ENCODE assay signal across 27 cellular contexts in the genomic region with DNA sequence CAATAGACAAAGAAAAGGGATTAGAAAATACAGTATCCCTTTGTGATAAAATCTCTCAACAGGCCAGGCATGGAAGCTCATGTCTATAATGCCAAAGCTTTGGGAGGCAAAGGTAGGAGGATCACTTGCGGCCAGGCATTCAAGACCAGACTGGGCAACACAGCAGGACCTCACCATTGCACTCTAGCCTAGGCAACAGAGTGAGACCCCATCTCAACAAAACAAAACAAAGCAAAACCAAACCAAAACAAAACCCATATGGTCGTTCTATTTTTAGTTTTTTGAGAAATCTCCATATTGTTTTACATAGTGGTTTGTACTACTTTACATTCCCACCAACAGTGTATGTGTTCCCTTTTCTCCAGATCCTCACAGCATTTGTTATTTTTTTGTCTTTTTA.
DNase-seq lines count a peak whose midpoint lies in the region; ATAC-seq and TF ChIP-seq lines count a peak whose summit lies in the region.
"Had no signal": no experiment of that assay in that cellular context is flagged by ENCODE, and none has a peak within 500 bp of the region (broad histone marks: within the 10 kb centered on the region; RNA-seq: fewer than 3 reads in every experiment).

No MANE protein-coding gene starts in this region.

- ATAC-seq in WTC11 (no peak), SK-N-SH treated with all-trans-retinoic acid at 6 μM for 48 hours (no peak)
- ATAC-seq: A549; CD8-positive, alpha-beta T cell had no signal

- no peak overlapping the region for H3K4me3 Mint-ChIP-seq in WTC11
- H3K4me3 Mint-ChIP-seq in activated T-cell treated with anti-CD3 and anti-CD28 coated beads, Interleukin-2, amount 50 U/mL, for 24 hours, result no peak overlapping the region
- H3K4me3 Mint-ChIP-seq: B cell; CD14-positive monocyte; CD4-positive, alpha-beta memory T cell; CD4-positive, alpha-beta T cell; CD4-positive, CD25-positive, alpha-beta regulatory T cell; CD8-positive, alpha-beta memory T cell; CD8-positive, alpha-beta T cell had no signal

- no peaks in the 10 kb centered on the region for H3K36me3 Mint-ChIP-seq in WTC11
- H3K36me3 Mint-ChIP-seq in activated T-cell treated with anti-CD3 and anti-CD28 coated beads, Interleukin-2, amount 50 U/mL, for 24 hours (ENCODE audit: low read depth), result no peaks in the 10 kb centered on the region
- H3K36me3 Mint-ChIP-seq: CD8-positive, alpha-beta T cell had no signal

- DNase-seq in WTC11 (ENCODE audit: low spot score) (no peak), brain pericyte (ENCODE audit: low read depth, low spot score) (peak; percentile 52)
- DNase-seq in activated T-cell treated with anti-CD3 and anti-CD28 coated beads, Interleukin-2, amount 50 U/mL, for 24 hours, result no peak
- DNase-seq: 8988T; ACHN; AML-193; BE2C; C1 segment of cervical spinal cord; Caco-2; Calu3; CD4-positive, alpha-beta memory T cell; CD4-positive, alpha-beta T cell; CD4-positive, CD25-positive, alpha-beta regulatory T cell; CD8-positive, alpha-beta memory T cell; CD8-positive, alpha-beta T cell; COR-L47; DMS 273 treated with DMSO at 0.1 percent for 48 hours; DMS153; DMS53; DMS79; DMS79 treated with DMSO at 0.1 percent for 48 hours; DND-41; EL had no signal

- CTCF ChIA-PET in WTC11 (lab: Charles Lee), result no interaction called here

- H3K4me1 Mint-ChIP-seq in WTC11, result peaks cover 18% of the 10 kb centered on the region
- H3K4me1 Mint-ChIP-seq in activated T-cell treated with anti-CD3 and anti-CD28 coated beads, Interleukin-2, amount 50 U/mL, for 24 hours (ENCODE audit: low read depth), result no peaks in the 10 kb centered on the region
- H3K4me1 Mint-ChIP-seq: B cell; CD4-positive, alpha-beta memory T cell; CD4-positive, CD25-positive, alpha-beta regulatory T cell; CD8-positive, alpha-beta memory T cell had no signal

- no peaks in the 10 kb centered on the region for H3K27me3 Mint-ChIP-seq in WTC11 (ENCODE audit: low read depth)
- no peaks in the 10 kb centered on the region for H3K27me3 Mint-ChIP-seq in activated T-cell treated with anti-CD3 and anti-CD28 coated beads, Interleukin-2, amount 50 U/mL, for 24 hours
- H3K27me3 Mint-ChIP-seq: B cell; CD4-positive, alpha-beta memory T cell; CD4-positive, alpha-beta T cell; CD4-positive, CD25-positive, alpha-beta regulatory T cell; CD8-positive, alpha-beta memory T cell had no signal

- POLR2A ChIA-PET in WTC11 (lab: Charles Lee), result no interaction called here

- no peak for TF ChIP-seq CTCF in WTC11 (IDR thresholded peaks at IDR 0.05)

- H3K27ac Mint-ChIP-seq in WTC11, result no peak overlapping the region
- no peak overlapping the region for H3K27ac Mint-ChIP-seq in activated T-cell treated with anti-CD3 and anti-CD28 coated beads, Interleukin-2, amount 50 U/mL, for 24 hours
- H3K27ac Mint-ChIP-seq: B cell; CD14-positive monocyte; CD4-positive, alpha-beta memory T cell; CD4-positive, alpha-beta T cell; CD4-positive, CD25-positive, alpha-beta regulatory T cell; CD8-positive, alpha-beta memory T cell; CD8-positive, alpha-beta T cell had no signal

- peaks cover 16% of the 10 kb centered on the region; the same call in 1 of the 2 replicates for H3K9me3 Mint-ChIP-seq in WTC11
- peaks cover 8% of the 10 kb centered on the region for H3K9me3 Mint-ChIP-seq in activated T-cell treated with anti-CD3 and anti-CD28 coated beads, Interleukin-2, amount 50 U/mL, for 24 hours

TF ChIP-seq in WTC11, 78 proteins besides CTCF, POLR2A, EP300 and RAD21:
- no peak for TF ChIP-seq NR2C2 (CRISPR knock-in tag; IDR thresholded peaks at IDR 0.05)
- peak; percentile 77 for TF ChIP-seq ZNF121 (CRISPR knock-in tag; IDR thresholded peaks at IDR 0.05)

TF ChIP-seq in SK-N-SH treated with all-trans-retinoic acid at 6 μM for 48 hours, 23 proteins besides CTCF, POLR2A, EP300 and RAD21:
- TF ChIP-seq ZNF565 (CRISPR knock-in tag; conservative IDR thresholded peaks at IDR 0.05; ENCODE audit: low read depth) (no peak), ZC3H10 (CRISPR knock-in tag; IDR thresholded peaks at IDR 0.05) (no peak), OSR1 (CRISPR knock-in tag; IDR thresholded peaks at IDR 0.05) (no peak), ZFP3 (CRISPR knock-in tag; IDR thresholded peaks at IDR 0.05) (no peak), ZFP30 (CRISPR knock-in tag; IDR thresholded peaks at IDR 0.05) (no peak)
- TF ChIP-seq, protein P1, sequence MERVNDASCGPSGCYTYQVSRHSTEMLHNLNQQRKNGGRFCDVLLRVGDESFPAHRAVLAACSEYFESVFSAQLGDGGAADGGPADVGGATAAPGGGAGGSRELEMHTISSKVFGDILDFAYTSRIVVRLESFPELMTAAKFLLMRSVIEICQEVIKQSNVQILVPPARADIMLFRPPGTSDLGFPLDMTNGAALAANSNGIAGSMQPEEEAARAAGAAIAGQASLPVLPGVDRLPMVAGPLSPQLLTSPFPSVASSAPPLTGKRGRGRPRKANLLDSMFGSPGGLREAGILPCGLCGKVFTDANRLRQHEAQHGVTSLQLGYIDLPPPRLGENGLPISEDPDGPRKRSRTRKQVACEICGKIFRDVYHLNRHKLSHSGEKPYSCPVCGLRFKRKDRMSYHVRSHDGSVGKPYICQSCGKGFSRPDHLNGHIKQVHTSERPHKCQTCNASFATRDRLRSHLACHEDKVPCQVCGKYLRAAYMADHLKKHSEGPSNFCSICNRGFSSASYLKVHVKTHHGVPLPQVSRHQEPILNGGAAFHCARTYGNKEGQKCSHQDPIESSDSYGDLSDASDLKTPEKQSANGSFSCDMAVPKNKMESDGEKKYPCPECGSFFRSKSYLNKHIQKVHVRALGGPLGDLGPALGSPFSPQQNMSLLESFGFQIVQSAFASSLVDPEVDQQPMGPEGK (CRISPR knock-in tag; IDR thresholded peaks at IDR 0.05; ENCODE audit: borderline replicate concordance), result no peak
TF ChIP-seq in SK-N-SH treated with all-trans-retinoic acid at 6 μM for 48 hours: peak in this region for 0.
